Comparison of ENCODE assay signal across 8 cellular contexts in the genomic region with DNA sequence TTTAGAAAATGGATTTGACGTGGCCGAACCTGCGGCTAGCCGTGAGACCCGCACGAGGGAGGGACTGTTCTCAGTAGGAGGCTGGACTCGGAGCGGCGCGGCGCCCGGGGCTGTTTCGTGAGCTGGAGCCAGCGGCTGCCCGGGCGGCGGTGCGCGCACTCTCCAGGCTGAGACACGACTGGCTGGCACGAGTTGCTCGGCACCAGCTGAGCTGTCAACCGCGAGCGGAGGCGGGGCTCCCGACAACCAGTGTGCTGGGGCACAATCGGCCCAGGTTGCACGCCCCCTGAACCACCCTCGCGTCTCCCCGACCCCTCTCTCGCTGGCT. TPM values are rescaled to one million over a fixed set of nuclear protein-coding genes. Genes with fewer than 3 reads are reported as not detected.
A peak's percentile ranks its signal among the peaks of the same experiment; 100 is the strongest.
DNase-seq lines count a peak whose midpoint lies in the region; ATAC-seq and TF ChIP-seq lines count a peak whose summit lies in the region.
"Not testable (repeated sequence)": the region's sequence is repeated elsewhere in the genome, so short reads cannot be mapped to it uniquely, and the experiment has no call there.

No MANE protein-coding gene starts in this region.

- not testable (repeated sequence) for H4K91ac ChIP-seq in trophoblast cell (ENCODE audit: low read depth, low read length)

- H3K4me1 ChIP-seq in trophoblast cell (ENCODE audit: control insufficient read depth in 1 of 2, insufficient read depth in 2 of 2, low read length in 2 of 2); thoracic aorta (ENCODE audit: control insufficient read depth in 1 of 2, low read depth in 2 of 2): not testable (repeated sequence)

- POLR2A ChIA-PET in T-cell (lab: Charles Lee), result not testable (repeated sequence)

- H2BK5ac ChIP-seq in trophoblast cell (ENCODE audit: low read depth, low read length, poor library complexity), result not testable (repeated sequence)

- H4K12ac ChIP-seq in trophoblast cell (ENCODE audit: low read depth, low read length), result not testable (repeated sequence)

- not testable (repeated sequence) for H2AK5ac ChIP-seq in trophoblast cell (ENCODE audit: low read length)

- not testable (repeated sequence) for H3K27ac Mint-ChIP-seq in Calu3 (ENCODE audit: unreplicated experiment); T-cell
- H3K27ac Mint-ChIP-seq in chondrocyte (ENCODE audit: unreplicated experiment), result peak overlapping the region; percentile 96

- not testable (repeated sequence) for H3K27me3 ChIP-seq in trophoblast cell (ENCODE audit: insufficient read depth, low read length); thoracic aorta (replicated peaks; ENCODE audit: insufficient read depth)

- no CpG with 5 or more reads among the region's 33 CpGs for WGBS in trophoblast cell (ENCODE audit: extremely low coverage, insufficient coverage, insufficient read length)

- not testable (repeated sequence) for H2AFZ ChIP-seq in trophoblast cell (ENCODE audit: insufficient read depth, low read length, poor library complexity)

- DNase-seq in Calu3 (peak; percentile 5), T-cell (peak in 2 of 34 experiments; percentile 0), left lobe of liver (ENCODE audit: low spot score) (peak; percentile 60)
- peak; percentile 38 for DNase-seq in activated effector memory CD4-positive, alpha-beta T cell treated with anti-CD3 and anti-CD28 coated beads, Interleukin-2, amount 50 U/mL, for 16 hours
- not testable (repeated sequence) for DNase-seq in chondrocyte (ENCODE audit: low spot score); trophoblast cell; thoracic aorta (ENCODE audit: low spot score)

- not testable (repeated sequence) for H3K79me2 ChIP-seq in trophoblast cell (ENCODE audit: control insufficient read depth, insufficient read depth, low read length, poor library complexity)

- not testable (repeated sequence) for H3K4me3 ChIP-seq in trophoblast cell (ENCODE audit: low read depth, low read length); thoracic aorta

- intact Hi-C loops in Calu3 (cut with micrococcal nuclease; ENCODE audit: unreplicated experiment), result not testable (repeated sequence)

- H2BK12ac ChIP-seq in trophoblast cell (ENCODE audit: low read length), result not testable (repeated sequence)

- H2BK120ac ChIP-seq in trophoblast cell (ENCODE audit: insufficient read depth, low read length, poor library complexity), result not testable (repeated sequence)

- ATAC-seq in HG02571 (IDR thresholded peaks at IDR 0.05; ENCODE audit: unreplicated experiment) (peak; percentile 51), T-cell (replicated peaks in 1 of 4) (peak; percentile 99 to 100 (median 100)), left lobe of liver (peak; percentile 99), thoracic aorta (ENCODE audit: insufficient number of reproducible peaks, low FRiP score, low read depth) (peak; percentile 96)

- H3K36me3 ChIP-seq in trophoblast cell (ENCODE audit: control insufficient read depth in 1 of 2, insufficient read depth in 2 of 2, low read length in 2 of 2); thoracic aorta: not testable (repeated sequence)

- not testable (repeated sequence) for TF ChIP-seq CTCF in Calu3 (IDR thresholded peaks at IDR 0.05; ENCODE audit: unreplicated experiment); chondrocyte (IDR thresholded peaks at IDR 0.05); thoracic aorta (IDR thresholded peaks at IDR 0.05)

- CTCF ChIA-PET in Calu3 (lab: Charles Lee); T-cell (lab: Charles Lee): not testable (repeated sequence)

- not testable (repeated sequence) for H3K9me3 ChIP-seq in trophoblast cell (ENCODE audit: insufficient read depth, low read depth, low read length); thoracic aorta

- not testable (repeated sequence) for H3K27ac ChIP-seq in trophoblast cell (ENCODE audit: low read depth, low read length); thoracic aorta

- H3K4ac ChIP-seq in trophoblast cell (ENCODE audit: low read depth, low read length), result not testable (repeated sequence)

- H3K4me1 Mint-ChIP-seq in Calu3 (ENCODE audit: low read depth, unreplicated experiment); T-cell; chondrocyte (ENCODE audit: low read depth): not testable (repeated sequence)

- H3K23ac ChIP-seq in trophoblast cell (ENCODE audit: low read length), result not testable (repeated sequence)

- not testable (repeated sequence) for H3K14ac ChIP-seq in trophoblast cell (ENCODE audit: low read length)

- not testable (repeated sequence) for H3K27me3 Mint-ChIP-seq in Calu3 (ENCODE audit: unreplicated experiment); T-cell; chondrocyte (ENCODE audit: low read depth)

- H3K36me3 Mint-ChIP-seq in Calu3 (ENCODE audit: insufficient read depth, unreplicated experiment); T-cell; chondrocyte (ENCODE audit: low read depth): not testable (repeated sequence)

- H3K4me3 Mint-ChIP-seq in Calu3 (ENCODE audit: low read depth, unreplicated experiment), result peak overlapping the region; percentile 68
- peak overlapping the region; percentile 68 to 79 (median 76) for H3K4me3 Mint-ChIP-seq in T-cell
- H3K4me3 Mint-ChIP-seq in chondrocyte (ENCODE audit: unreplicated experiment), result peak overlapping the region; percentile 91

- H3K9ac ChIP-seq in trophoblast cell (ENCODE audit: low read length), result not testable (repeated sequence)

- peak overlapping the region; percentile 51 for H3K4me2 ChIP-seq in trophoblast cell (ENCODE audit: low read length)

- H3K9me3 Mint-ChIP-seq in Calu3 (ENCODE audit: low read depth, unreplicated experiment); T-cell; chondrocyte (ENCODE audit: low read depth): not testable (repeated sequence)

- not testable (repeated sequence) for BruUV-seq in Calu3 (replicated peaks; lab: Mats Ljungman, UMichigan)

- not testable (repeated sequence) for H3K18ac ChIP-seq in trophoblast cell (ENCODE audit: low read length)

- not testable (repeated sequence) for H3K79me1 ChIP-seq in trophoblast cell (ENCODE audit: low read length)

- H4K8ac ChIP-seq in trophoblast cell (ENCODE audit: low read depth, low read length), result not testable (repeated sequence)

RNA-seq across cellular contexts. Expression of a gene that starts 58.5 kb away (rescaled TPM):
- total RNA-seq in Calu3 (2022) (16.4 and 17.3 TPM in 2 replicates), T-cell (10 to 100 TPM; 31.4 to 66.5 (median 41.2) TPM), chondrocyte (31.4 to 35.0 TPM (median 34.2 TPM) in 3 replicates), left lobe of liver (13.9 TPM), thoracic aorta (10 to 100 TPM; 19.2 to 24.8 TPM)
- polyA plus RNA-seq in trophoblast cell (2013), result 4.5 and 4.7 TPM in 2 replicates
